In the genomic region with DNA sequence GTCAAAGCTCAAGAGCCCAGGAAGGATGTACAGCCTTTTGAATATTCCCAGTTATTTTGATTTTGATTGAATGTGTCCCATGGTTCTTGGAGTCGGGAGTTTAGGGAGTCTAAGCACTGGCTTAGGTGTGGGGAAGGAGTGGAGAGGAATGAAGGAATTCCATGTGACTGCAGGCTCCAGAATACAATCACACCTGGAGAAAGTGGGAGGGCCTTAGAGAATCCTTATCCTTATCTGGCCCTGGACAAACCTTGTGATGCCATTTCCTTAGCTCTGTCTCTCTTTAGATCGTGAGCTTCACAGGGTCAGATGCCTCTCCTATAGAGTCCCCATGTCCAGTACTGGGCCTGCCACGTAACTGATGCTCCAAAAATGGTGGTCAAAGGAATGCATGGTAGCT, we compare ENCODE assay signal across 14 cellular contexts.
"Had no signal": no experiment of that assay in that cellular context is flagged by ENCODE, and none has a peak within 500 bp of the region (broad histone marks: within the 10 kb centered on the region; RNA-seq: fewer than 3 reads in every experiment).

No MANE protein-coding gene starts in this region.

- DNase-seq: activated CD4-positive, alpha-beta memory T cell treated with anti-CD3 and anti-CD28 coated beads, Interleukin-2, amount 10 ng/mL, durations not matched to agents 7 days and 5 days; activated CD4-positive, alpha-beta T cell treated with anti-CD3 and anti-CD28 coated beads for 36 hours; activated CD8-positive, alpha-beta memory T cell treated with anti-CD3 and anti-CD28 coated beads, Interleukin-2, amount 50 U/mL, for 48 hours; activated naive CD8-positive, alpha-beta T cell treated with anti-CD3 and anti-CD28 coated beads for 36 hours; anterior cingulate cortex; immature natural killer cell; lower lobe of right lung; spleen; stimulated activated CD4-positive, alpha-beta T cell treated with anti-CD3 and anti-CD28 coated beads, Interleukin-1b, Interleukin-23, amount 100 ng/mL, for 48 hours; stimulated activated naive CD4-positive, alpha-beta T cell treated with Interleukin-2 at 50 U/mL for 16 hours; T1000 had no signal

- H3K4me3 Mint-ChIP-seq: activated CD4-positive, alpha-beta memory T cell treated with anti-CD3 and anti-CD28 coated beads, Interleukin-2, amount 10 ng/mL, durations not matched to agents 7 days and 5 days; activated CD4-positive, alpha-beta T cell treated with anti-CD3 and anti-CD28 coated beads for 36 hours; activated naive CD8-positive, alpha-beta T cell treated with anti-CD3 and anti-CD28 coated beads for 36 hours; activated T-helper 17 cell treated with anti-CD3 and anti-CD28 coated beads, Interleukin-2, amount 50 U/mL, for 72 hours; immature natural killer cell; natural killer cell treated with Interleukin-12 subunit alpha and Interleukin-12 subunit beta and Interleukin-15 and Interleukin-18, amount 100 ng/mL, for 72 hours had no signal

- H3K27ac Mint-ChIP-seq: activated CD4-positive, alpha-beta memory T cell treated with anti-CD3 and anti-CD28 coated beads, Interleukin-2, amount 10 ng/mL, durations not matched to agents 7 days and 5 days; activated CD4-positive, alpha-beta T cell treated with anti-CD3 and anti-CD28 coated beads for 36 hours; activated naive CD8-positive, alpha-beta T cell treated with anti-CD3 and anti-CD28 coated beads for 36 hours; activated T-helper 17 cell treated with anti-CD3 and anti-CD28 coated beads, Interleukin-2, amount 50 U/mL, for 72 hours; immature natural killer cell; natural killer cell treated with Interleukin-12 subunit alpha and Interleukin-12 subunit beta and Interleukin-15 and Interleukin-18, amount 100 ng/mL, for 72 hours had no signal

- H3K27ac ChIP-seq: lower lobe of right lung had no signal

- H3K36me3 Mint-ChIP-seq: immature natural killer cell; natural killer cell treated with Interleukin-12 subunit alpha and Interleukin-12 subunit beta and Interleukin-15 and Interleukin-18, amount 100 ng/mL, for 72 hours had no signal

- H3K9me3 ChIP-seq: lower lobe of right lung, spleen had no signal

- H3K9me3 Mint-ChIP-seq: activated CD4-positive, alpha-beta memory T cell treated with anti-CD3 and anti-CD28 coated beads, Interleukin-2, amount 10 ng/mL, durations not matched to agents 7 days and 5 days; activated naive CD8-positive, alpha-beta T cell treated with anti-CD3 and anti-CD28 coated beads for 36 hours; activated T-helper 17 cell treated with anti-CD3 and anti-CD28 coated beads, Interleukin-2, amount 50 U/mL, for 72 hours; immature natural killer cell; natural killer cell treated with Interleukin-12 subunit alpha and Interleukin-12 subunit beta and Interleukin-15 and Interleukin-18, amount 100 ng/mL, for 72 hours had no signal

- ATAC-seq: activated CD4-positive, alpha-beta T cell treated with anti-CD3 and anti-CD28 coated beads for 36 hours; activated T-helper 17 cell treated with anti-CD3 and anti-CD28 coated beads, Interleukin-2, amount 50 U/mL, for 72 hours; lower lobe of right lung; natural killer cell treated with Interleukin-12 subunit alpha and Interleukin-12 subunit beta and Interleukin-15 and Interleukin-18, amount 100 ng/mL, for 72 hours; sciatic nerve had no signal

- H3K4me3 ChIP-seq: lower lobe of right lung, spleen had no signal

- H3K27me3 Mint-ChIP-seq: activated CD4-positive, alpha-beta memory T cell treated with anti-CD3 and anti-CD28 coated beads, Interleukin-2, amount 10 ng/mL, durations not matched to agents 7 days and 5 days; activated CD4-positive, alpha-beta T cell treated with anti-CD3 and anti-CD28 coated beads for 36 hours; activated naive CD8-positive, alpha-beta T cell treated with anti-CD3 and anti-CD28 coated beads for 36 hours; activated T-helper 17 cell treated with anti-CD3 and anti-CD28 coated beads, Interleukin-2, amount 50 U/mL, for 72 hours; natural killer cell treated with Interleukin-12 subunit alpha and Interleukin-12 subunit beta and Interleukin-15 and Interleukin-18, amount 100 ng/mL, for 72 hours had no signal

- H3K36me3 ChIP-seq: lower lobe of right lung, spleen had no signal
